Comparison of ENCODE assay signal across 26 cellular contexts in genomic region chr10:49157229-49157628, GRCh38. TPM values are rescaled to one million over a fixed set of nuclear protein-coding genes. Genes with fewer than 3 reads are reported as not detected.
"Had no signal": no experiment of that assay in that cellular context is flagged by ENCODE, and none has a peak within 500 bp of the region (broad histone marks: within the 10 kb centered on the region; RNA-seq: fewer than 3 reads in every experiment).

No MANE protein-coding gene starts in this region.

- H3K9me3 Mint-ChIP-seq: neural progenitor cell had no signal

- DNase-seq: activated CD4-positive, alpha-beta T cell treated with anti-CD3 and anti-CD28 coated beads, Interleukin-2, amount 50 U/mL, for 4 hours; activated naive CD4-positive, alpha-beta T cell treated with Interleukin-2 at 50 U/mL for 16 hours; activated T-cell treated with anti-CD3 and anti-CD28 coated beads, Interleukin-2, amount 50 U/mL, for 1 hour; cortex of kidney; lower lobe of right lung; mesendoderm; mucosa of descending colon; posterior cingulate gyrus; right lobe of liver; small intestine; stimulated activated CD4-positive, alpha-beta T cell treated with anti-CD3 and anti-CD28 coated beads, Interleukin-2, amount 100 ng/mL, for 48 hours; stimulated activated CD8-positive, alpha-beta memory T cell treated with anti-CD3 and anti-CD28 coated beads, Interleukin-4, amount 100 ng/mL, for 48 hours; stimulated activated naive CD4-positive, alpha-beta T cell; thyroid gland had no signal

- H3K4me2 ChIP-seq: neural progenitor cell had no signal

- H3K27ac ChIP-seq: lower lobe of right lung, neural progenitor cell, right lobe of liver, thyroid gland had no signal

- H3K4me3 ChIP-seq: lower lobe of right lung, mucosa of descending colon, neural progenitor cell, right lobe of liver, thyroid gland had no signal

- H3K27ac Mint-ChIP-seq: neural progenitor cell had no signal

- H3K9me3 ChIP-seq: lower lobe of right lung, mucosa of descending colon, right lobe of liver, thyroid gland had no signal

- FAIRE-seq: endometrium, small intestine, TTC549 had no signal

- ATAC-seq: left lobe of liver, lower lobe of right lung, mucosa of descending colon, right lobe of liver, SK-N-SH treated with all-trans-retinoic acid at 6 μM for 48 hours had no signal

- H3K4me1 Mint-ChIP-seq: neural progenitor cell had no signal

- H3K27me3 ChIP-seq: neural progenitor cell, right lobe of liver, thyroid gland had no signal

- H3K36me3 ChIP-seq: lower lobe of right lung, neural progenitor cell, right lobe of liver, thyroid gland had no signal

- H2AFZ ChIP-seq: neural progenitor cell had no signal

- H3K4me3 Mint-ChIP-seq: neural progenitor cell had no signal

- H3K36me3 Mint-ChIP-seq: neural progenitor cell had no signal

- H3K9ac ChIP-seq: neural progenitor cell had no signal

- H3K4me1 ChIP-seq: lower lobe of right lung, neural progenitor cell, right lobe of liver, thyroid gland had no signal

RNA-seq across cellular contexts. Expression of gene FAM170B, which starts 23.4 kb away (rescaled TPM):
- total RNA-seq: cerebellum, epithelial cell of proximal tubule, fibroblast of villous mesenchyme, kidney epithelial cell, left lobe of liver, lower lobe of right lung, mucosa of descending colon, omental fat pad, right lobe of liver, subcutaneous adipose tissue, thyroid gland, urinary bladder had no signal
- polyA plus RNA-seq: small intestine, urinary bladder had no signal

RNA-seq across cellular contexts. Expression of gene TMEM273, which starts 31.0 kb away (rescaled TPM):
- total RNA-seq: epithelial cell of proximal tubule, fibroblast of villous mesenchyme had no signal
